ENCODE assay signal across 8 cellular contexts in the genomic region with DNA sequence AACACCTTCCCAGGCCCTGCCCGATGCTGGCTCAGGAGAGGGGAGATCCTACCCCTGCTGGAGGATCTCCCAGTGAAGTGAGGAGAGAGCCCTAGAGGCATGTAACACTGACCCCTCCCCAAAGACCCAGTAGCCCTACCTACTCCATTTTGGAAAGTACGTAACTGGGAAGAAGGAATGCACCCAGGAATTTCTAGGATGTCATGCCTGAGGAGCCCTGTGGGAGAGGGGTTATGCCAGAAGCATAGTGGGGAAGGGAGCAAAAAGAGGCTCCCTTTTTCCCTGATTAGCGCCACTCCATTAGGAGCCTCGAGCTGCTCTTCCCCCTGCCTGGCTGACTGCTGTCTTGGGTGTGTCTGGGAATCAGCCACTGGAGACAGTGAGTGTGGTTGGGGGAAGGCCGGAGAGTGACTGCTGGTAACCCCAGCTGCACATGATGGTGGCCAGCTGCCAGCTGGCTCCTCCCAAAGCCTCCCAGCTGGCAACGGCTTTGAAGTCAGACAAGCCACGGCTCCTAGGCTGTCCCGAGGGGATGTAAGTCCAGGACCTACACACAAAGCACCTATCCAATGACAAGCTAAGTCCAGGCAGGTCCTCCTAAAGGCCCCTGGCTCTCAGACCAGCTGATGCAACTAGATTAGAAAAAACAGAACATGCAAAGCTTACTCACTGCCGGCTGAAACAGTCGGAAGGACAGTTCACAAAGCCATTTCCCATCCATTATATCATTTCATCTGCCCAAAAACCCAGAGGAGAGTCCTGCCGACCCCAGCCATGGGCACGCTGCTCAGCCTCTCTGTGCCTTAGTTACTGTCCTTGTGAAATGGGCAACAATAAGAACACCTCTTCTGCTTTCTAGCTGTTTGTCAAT.
DNase-seq lines count a peak whose midpoint lies in the region; ATAC-seq, FAIRE-seq and TF ChIP-seq lines count a peak whose summit lies in the region.

No MANE protein-coding gene starts in this region.

- H3K9me3 ChIP-seq in kidney (ENCODE audit: control insufficient read depth in 1 of 2, low read length in 2 of 2) (peaks cover 0 to 3% of the 10 kb centered on the region in 2 donors), smooth muscle cell (replicated peaks; ENCODE audit: low read depth) (no peaks in the 10 kb centered on the region)

- ATAC-seq in activated CD4-positive, CD25-positive, alpha-beta regulatory T cell treated with anti-CD3 and anti-CD28 coated beads, Interleukin-2, amount 50 U/mL, for 24 hours, result no peak

- WGBS in smooth muscle cell (ENCODE audit: low lambda C conversion rate), result 14% methylated on average over 12 of the region's 12 CpGs

- FAIRE-seq in kidney (lab: Jason Lieb, UNC), result no peak

- no peak for TF ChIP-seq CTCF in HL-60 (IDR thresholded peaks at IDR 0.05; ENCODE audit: insufficient read depth, low read length)
- TF ChIP-seq CTCF in kidney (IDR thresholded peaks at IDR 0.05; ENCODE audit: borderline replicate concordance, extremely low read depth, insufficient read depth), result no peak
- TF ChIP-seq CTCF in smooth muscle cell (IDR thresholded peaks at IDR 0.05; ENCODE audit: borderline replicate concordance, insufficient read depth, poor library complexity, severe bottlenecking), result no peak

- H3K79me2 ChIP-seq in smooth muscle cell (ENCODE audit: low read depth), result no peaks in the 10 kb centered on the region

- no peaks in the 10 kb centered on the region for H3K27me3 ChIP-seq in HL-60 (ENCODE audit: insufficient read depth, poor library complexity, severe bottlenecking)
- no peaks in the 10 kb centered on the region for H3K27me3 ChIP-seq in smooth muscle cell (ENCODE audit: low read depth)

- peaks cover 17% of the 10 kb centered on the region for H3F3A ChIP-seq in smooth muscle cell (ENCODE audit: low read depth)

- H3K9ac ChIP-seq in kidney (ENCODE audit: low read length in 2 of 2), result no peak overlapping the region
- peak overlapping the region; percentile 95 for H3K9ac ChIP-seq in smooth muscle cell (ENCODE audit: low read depth)

- H3K36me3 ChIP-seq in kidney (ENCODE audit: control insufficient read depth in 1 of 2, insufficient read depth in 2 of 2, low read length in 2 of 2) (no peaks in the 10 kb centered on the region), smooth muscle cell (ENCODE audit: low read depth) (no peaks in the 10 kb centered on the region)

- H3K27ac ChIP-seq in HL-60 (replicated peaks) (peak overlapping the region; percentile 69), caudate nucleus (ENCODE audit: low read depth, low read length) (peak overlapping the region; percentile 71), kidney (ENCODE audit: low read depth in 2 of 2, low read length in 2 of 2) (peak overlapping the region in 1 of 2 donors; percentile 2), smooth muscle cell (ENCODE audit: low read depth) (peak overlapping the region; percentile 100)

- H4K20me1 ChIP-seq in smooth muscle cell (ENCODE audit: low read depth), result no peaks in the 10 kb centered on the region

- peak overlapping the region; percentile 7; the same call in 1 of the 2 replicates for H3K4me3 ChIP-seq in HL-60 (replicated peaks; ENCODE audit: insufficient read depth, low read length)
- H3K4me3 ChIP-seq in kidney (ENCODE audit: low read length in 2 of 2), result peak overlapping the region in 1 of 2 donors; percentile 6
- no peak overlapping the region for H3K4me3 ChIP-seq in smooth muscle cell

- H3K4me2 ChIP-seq in smooth muscle cell, result peak overlapping the region; percentile 75

- H2AFZ ChIP-seq in smooth muscle cell (ENCODE audit: low read depth), result peak overlapping the region; percentile 6

- intact Hi-C loops in kidney (cut with DNase I), result no loop called here

- peak; percentile 90 for DNase-seq in D341Med (ENCODE audit: low spot score)
- DNase-seq in HL-60 (ENCODE audit: low read depth in 1 of 2, low spot score in 1 of 2), result peak; percentile 68 to 76
- DNase-seq in NCI-H82 treated with DMSO at 0.1 percent for 48 hours (lab: John Stamatoyannopoulos, UW; ENCODE audit: unreplicated experiment), result peak; percentile 95
- DNase-seq in caudate nucleus (lab: John Stamatoyannopoulos, UW), result peak in 60 of 61 donors; percentile 15 to 91 (median 80)
- peak; percentile 95 for DNase-seq in kidney
- peak; percentile 55 for DNase-seq in smooth muscle cell (lab: John Stamatoyannopoulos, UW; ENCODE audit: unreplicated experiment)
- no peak for DNase-seq in 8988T

- H3K4me1 ChIP-seq in kidney (ENCODE audit: control insufficient read depth in 1 of 2, insufficient read depth in 1 of 2, low read depth in 1 of 2, low read length in 2 of 2) (peaks cover 15 to 19% of the 10 kb centered on the region in 2 donors), smooth muscle cell (ENCODE audit: low read depth) (peaks cover 16% of the 10 kb centered on the region)
